Comparison of ENCODE assay signal across 18 cellular contexts in the genomic region with DNA sequence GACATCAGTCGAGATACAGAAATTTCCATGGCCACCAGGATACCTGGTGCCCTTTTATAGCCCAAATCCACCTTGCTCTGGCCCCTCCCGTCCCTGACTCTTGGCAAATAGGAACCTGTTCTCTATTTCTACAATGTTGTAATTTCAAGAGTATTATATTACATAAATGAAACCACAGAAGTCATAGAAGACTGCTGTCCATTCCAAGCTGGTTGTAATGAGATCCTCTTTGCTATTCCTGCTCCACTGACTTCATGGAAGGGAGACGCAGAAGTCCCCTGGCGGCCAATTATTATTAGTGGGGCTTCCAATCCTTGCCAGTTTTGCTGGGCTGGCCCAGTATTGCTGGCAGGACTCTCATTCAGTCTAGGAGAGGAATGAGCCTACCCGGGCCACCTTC. TPM values are rescaled to one million over a fixed set of nuclear protein-coding genes. Genes with fewer than 3 reads are reported as not detected.
A peak's percentile ranks its signal among the peaks of the same experiment; 100 is the strongest.
DNase-seq lines count a peak whose midpoint lies in the region; ATAC-seq and TF ChIP-seq lines count a peak whose summit lies in the region.
"Had no signal": no experiment of that assay in that cellular context is flagged by ENCODE, and none has a peak within 500 bp of the region (broad histone marks: within the 10 kb centered on the region; RNA-seq: fewer than 3 reads in every experiment).

No MANE protein-coding gene starts in this region.

- WGBS in endodermal cell (ENCODE audit: insufficient coverage in 1 of 2, insufficient read length in 1 of 2), 2 experiments, result 91 to 97% methylated on average over 4 to 5 of the region's 5 CpGs

- H3K36me3 ChIP-seq in endodermal cell (ENCODE audit: control insufficient read depth, insufficient read depth, low read length) (peaks cover 54% of the 10 kb centered on the region), lower lobe of right lung (peaks cover 39% of the 10 kb centered on the region)

- ATAC-seq in lower lobe of right lung (peak; percentile 57 to 65), left colon (no peak), HG03460 (IDR thresholded peaks at IDR 0.05; ENCODE audit: unreplicated experiment) (no peak)
- ATAC-seq: esophagus mucosa; naive thymus-derived CD8-positive, alpha-beta T cell; WTC11 had no signal

- H3K4me3 ChIP-seq in endodermal cell (ENCODE audit: low read length), result no peak overlapping the region
- no peak overlapping the region for H3K4me3 ChIP-seq in lower lobe of right lung
- H3K4me3 ChIP-seq: tibial nerve had no signal

- H3K27me3 Mint-ChIP-seq in endodermal cell (ENCODE audit: insufficient read depth), result no peaks in the 10 kb centered on the region
- H3K27me3 Mint-ChIP-seq: naive thymus-derived CD8-positive, alpha-beta T cell had no signal

- H3K9me3 Mint-ChIP-seq in endodermal cell, result no peaks in the 10 kb centered on the region
- H3K9me3 Mint-ChIP-seq: naive thymus-derived CD8-positive, alpha-beta T cell; WTC11 had no signal

- H3K27ac Mint-ChIP-seq in endodermal cell, result no peak overlapping the region

- TF ChIP-seq CTCF in endodermal cell (conservative IDR thresholded peaks at IDR 0.05) (peak; percentile 20), lower lobe of right lung (IDR thresholded peaks at IDR 0.05) (no peak)

- intact Hi-C loops in lower lobe of right lung (cut with DNase I), result no loop called here
- intact Hi-C loops in left colon (cut with DNase I, micrococcal nuclease), result no loop called here

- peak; percentile 4 for DNase-seq in CD1c-positive myeloid dendritic cell (ENCODE audit: extremely low spot score)
- peak; percentile 51 for DNase-seq in LHCN-M2 (ENCODE audit: low read depth)
- no peak for DNase-seq in endodermal cell
- no peak for DNase-seq in lower lobe of right lung
- no peak for DNase-seq in left colon
- DNase-seq in iPS-NIHi7 (ENCODE audit: extremely low spot score), result no peak
- no peak for DNase-seq in stimulated activated CD4-positive, alpha-beta T cell treated with anti-CD3 and anti-CD28 coated beads, Interleukin-4, amount 100 ng/mL, for 1 hour
- DNase-seq: dermis blood vessel endothelial cell; hippocampal formation; naive thymus-derived CD8-positive, alpha-beta T cell; NCI-H446 treated with DMSO at 0.1 percent for 48 hours; OCI-M1; stimulated activated CD4-positive, alpha-beta T cell treated with anti-CD3 and anti-CD28 coated beads, Interleukin-2, amount 100 ng/mL, for 24 hours; stimulated activated CD8-positive, alpha-beta memory T cell treated with anti-CD3 and anti-CD28 coated beads, Interleukin-4, amount 100 ng/mL, for 48 hours had no signal

- H3K4me1 ChIP-seq in endodermal cell (ENCODE audit: control insufficient read depth, insufficient read depth, low read length) (no peaks in the 10 kb centered on the region), lower lobe of right lung (peaks cover 8% of the 10 kb centered on the region)

- H3K4me3 Mint-ChIP-seq in endodermal cell, result no peak overlapping the region
- H3K4me3 Mint-ChIP-seq: naive thymus-derived CD8-positive, alpha-beta T cell; WTC11 had no signal

- no peak overlapping the region for H3K9ac ChIP-seq in endodermal cell (ENCODE audit: extremely low read depth, low read length, poor library complexity, severe bottlenecking)

- H3K9me3 ChIP-seq in endodermal cell (ENCODE audit: control insufficient read depth, low read length) (no peaks in the 10 kb centered on the region), lower lobe of right lung (no peaks in the 10 kb centered on the region)
- H3K9me3 ChIP-seq: tibial nerve had no signal

- H3K36me3 Mint-ChIP-seq in endodermal cell (ENCODE audit: low read depth), result peaks cover 28% of the 10 kb centered on the region

- no peaks in the 10 kb centered on the region for H3K27me3 ChIP-seq in endodermal cell (ENCODE audit: control insufficient read depth, insufficient read depth, low read length, poor library complexity, severe bottlenecking)
- no peaks in the 10 kb centered on the region for H3K27me3 ChIP-seq in lower lobe of right lung (ENCODE audit: low read depth)
- H3K27me3 ChIP-seq: tibial nerve had no signal

- peaks cover 8% of the 10 kb centered on the region for H3K4me1 Mint-ChIP-seq in endodermal cell
- H3K4me1 Mint-ChIP-seq: WTC11 had no signal

- H3K27ac ChIP-seq in endodermal cell (ENCODE audit: low read depth, low read length) (no peak overlapping the region), lower lobe of right lung (no peak overlapping the region)

RNA-seq across cellular contexts. Expression of a gene that starts 26.6 kb away (rescaled TPM):
- total RNA-seq in LHCN-M2 (2014; rRNA removed) (12.2 and 13.4 TPM in 2 replicates), endodermal cell (10 to 100 TPM; 26.8 to 36.3 TPM), lower lobe of right lung (25.1 TPM), left colon (10 to 100 TPM; 17.5 to 21.2 TPM)
- 4.6 TPM for polyA plus RNA-seq in LHCN-M2 (2012)
- polyA plus RNA-seq in endodermal cell (2013, experiment 1 of 2), result 30.5 TPM
- polyA plus RNA-seq in endodermal cell (2013, experiment 2 of 2), result 29.4 TPM

Comparison
In these comparisons a context has a peak if more than half of its experiments do, and no peak if none do; other contexts are left out.
1. DNase-seq: peak in CD1c-positive myeloid dendritic cell (single experiment) and LHCN-M2 (single experiment); none in endodermal cell (single experiment), lower lobe of right lung (single experiment), left colon (0 of 2), iPS-NIHi7 (single experiment) and stimulated activated CD4-positive, alpha-beta T cell treated with anti-CD3 and anti-CD28 coated beads, Interleukin-4, amount 100 ng/mL, for 1 hour (single experiment).
2. ATAC-seq: peak in lower lobe of right lung (2 of 2); none in left colon (single experiment) and HG03460 (single experiment).